Comparison of ENCODE assay signal across 19 cellular contexts in genomic region chr2:71303849-71304248, GRCh38. TPM values are rescaled to one million over a fixed set of nuclear protein-coding genes. Genes with fewer than 3 reads are reported as not detected.
DNase-seq lines count a peak whose midpoint lies in the region; ATAC-seq and TF ChIP-seq lines count a peak whose summit lies in the region.
"Had no signal": no experiment of that assay in that cellular context is flagged by ENCODE, and none has a peak within 500 bp of the region (broad histone marks: within the 10 kb centered on the region; RNA-seq: fewer than 3 reads in every experiment).

No MANE protein-coding gene starts in this region.

- no peak for TF ChIP-seq CTCF in Loucy (conservative IDR thresholded peaks at IDR 0.05; ENCODE audit: low read length)
- no peak for TF ChIP-seq CTCF in WERI-Rb-1 (IDR thresholded peaks at IDR 0.05; ENCODE audit: low read depth, low read length)
- TF ChIP-seq CTCF in epithelial cell of esophagus (IDR thresholded peaks at IDR 0.05; ENCODE audit: insufficient read depth, low read depth, low read length, missing control alignments) = no peak
- no peak for TF ChIP-seq CTCF in stomach (IDR thresholded peaks at IDR 0.05)

- 0 out of 2 replicates have a peak overlapping the region, but pooled peaks have one; percentile 45 for H2AFZ ChIP-seq in Loucy (ENCODE audit: low read length)

- DNase-seq in WERI-Rb-1 (peak; percentile 28), epithelial cell of esophagus (ENCODE audit: low read depth) (peak; percentile 79), kidney tubule cell (ENCODE audit: low spot score) (peak; percentile 7), aorta (no peak), CD1c-positive myeloid dendritic cell (ENCODE audit: extremely low spot score) (no peak), stomach (no peak), NCI-H2081 (lab: John Stamatoyannopoulos, UW) (no peak)
- DNase-seq: BE2C; CD8-positive, alpha-beta T cell; COR-L47; DMS153; DMS79 treated with DMSO at 0.1 percent for 48 hours; EL; GOT3 had no signal

- WGBS in aorta, 2 donors = 83 to 84% methylated on average over 3 of the region's 3 CpGs
- WGBS in stomach, 5 donors = 81 to 91% (median 88%) methylated on average over 3 of the region's 3 CpGs

- no peaks in the 10 kb centered on the region for H4K20me1 ChIP-seq in Loucy (ENCODE audit: insufficient read depth, low read length, poor library complexity, severe bottlenecking)

- no peaks in the 10 kb centered on the region for H3K4me1 ChIP-seq in Loucy (ENCODE audit: insufficient read depth, low read length, poor library complexity, severe bottlenecking)
- H3K4me1 ChIP-seq in aorta (ENCODE audit: control insufficient read depth in 1 of 2, insufficient read depth in 2 of 2, low read length in 2 of 2) = no peaks in the 10 kb centered on the region
- H3K4me1 ChIP-seq in stomach = no peaks in the 10 kb centered on the region
- H3K4me1 ChIP-seq: A549, BE2C, HAP-1 had no signal

- no peak for TF ChIP-seq EP300 in stomach (IDR thresholded peaks at IDR 0.05)

- no peak overlapping the region for H3K27ac ChIP-seq in WERI-Rb-1
- H3K27ac ChIP-seq in aorta (ENCODE audit: low read depth in 1 of 2, low read length in 2 of 2) = no peak overlapping the region
- H3K27ac ChIP-seq in stomach = no peak overlapping the region
- H3K27ac ChIP-seq: A549, C4-2B, HL-60 had no signal

- no peaks in the 10 kb centered on the region for H3F3A ChIP-seq in Loucy (ENCODE audit: low read depth)

- H3K27me3 ChIP-seq in Loucy (ENCODE audit: insufficient read depth, low read length, poor library complexity, severe bottlenecking) (no peaks in the 10 kb centered on the region), WERI-Rb-1 (ENCODE audit: insufficient read depth, low read depth, severe bottlenecking) (no peaks in the 10 kb centered on the region), aorta (ENCODE audit: control insufficient read depth in 1 of 2, insufficient read depth in 2 of 2, low read length in 1 of 2) (no peaks in the 10 kb centered on the region), stomach (no peaks in the 10 kb centered on the region)
- H3K27me3 ChIP-seq: BE2C had no signal

- no peak for ATAC-seq in aorta (ENCODE audit: low FRiP score)
- ATAC-seq: A549; CD8-positive, alpha-beta T cell had no signal

- H3K36me3 ChIP-seq in Loucy (ENCODE audit: insufficient read depth, low read length) = no peaks in the 10 kb centered on the region
- H3K36me3 ChIP-seq in WERI-Rb-1 = no peaks in the 10 kb centered on the region
- no peaks in the 10 kb centered on the region for H3K36me3 ChIP-seq in aorta (ENCODE audit: control insufficient read depth in 1 of 2, insufficient read depth in 2 of 2, low read length in 1 of 2)
- no peaks in the 10 kb centered on the region for H3K36me3 ChIP-seq in stomach
- H3K36me3 ChIP-seq: BE2C, HAP-1 had no signal

- H3K4me3 ChIP-seq in Loucy (ENCODE audit: low read length, poor library complexity, severe bottlenecking) (no peak overlapping the region), WERI-Rb-1 (ENCODE audit: low read depth, low read length) (no peak overlapping the region), epithelial cell of esophagus (ENCODE audit: low read length) (no peak overlapping the region), aorta (ENCODE audit: low read length in 2 of 2) (no peak overlapping the region), stomach (no peak overlapping the region)
- H3K4me3 ChIP-seq: A549, HAP-1 had no signal

- no peak overlapping the region for H3K9ac ChIP-seq in Loucy (ENCODE audit: low read depth, low read length, poor library complexity, severe bottlenecking)

- H3K4me2 ChIP-seq in Loucy (ENCODE audit: low read depth, low read length, poor library complexity, severe bottlenecking) = no peak overlapping the region
- H3K4me2 ChIP-seq: A549 had no signal

- H3K9me3 ChIP-seq in Loucy (ENCODE audit: insufficient read depth, low read depth, low read length) (no peaks in the 10 kb centered on the region), WERI-Rb-1 (ENCODE audit: severe bottlenecking) (no peaks in the 10 kb centered on the region), aorta (ENCODE audit: control insufficient read depth, low read length) (no peaks in the 10 kb centered on the region), stomach (no peaks in the 10 kb centered on the region)
- H3K9me3 ChIP-seq: A549, BE2C, HAP-1 had no signal

- H3K79me2 ChIP-seq in Loucy (ENCODE audit: insufficient read depth, low read length) = no peaks in the 10 kb centered on the region

- intact Hi-C loops in aorta (cut with DNase I) = no loop called here
- intact Hi-C loops in stomach (cut with DNase I; ENCODE audit: low total_unique reads) = loop anchor here (5.0 kb wide), 1 partner anchor 208 kb away; no protein-coding TSS in a partner anchor

- TF ChIP-seq POLR2A in stomach (IDR thresholded peaks at IDR 0.05) = no peak

- H3K9me2 ChIP-seq in Loucy (replicated peaks; ENCODE audit: low read depth, low read length) = no peaks in the 10 kb centered on the region

RNA-seq across cellular contexts. Expression of gene ZNF638, which starts 27.7 kb away (rescaled TPM):
- 100 to 1,000 TPM; 143 to 184 TPM for total RNA-seq in aorta
- 100 to 1,000 TPM in 1 of 2 donors, 10 to 100 TPM in 1; 23.8 to 110 TPM for polyA plus RNA-seq in aorta
- 100 to 1,000 TPM in 4 of 5 donors, 10 to 100 TPM in 1; 92.4 to 411 (median 224) TPM for total RNA-seq in stomach
- polyA plus RNA-seq in stomach = 10 to 100 TPM; 55.2 to 94.8 (median 59.6) TPM

Comparison
In these comparisons a context has a peak if more than half of its experiments do, and no peak if none do; other contexts are left out.
1. DNase-seq: peak in WERI-Rb-1 (single experiment), epithelial cell of esophagus (single experiment) and kidney tubule cell (single experiment); none in aorta (0 of 2), CD1c-positive myeloid dendritic cell (single experiment), stomach (single experiment) and NCI-H2081 (0 of 2).